In the genomic region with DNA sequence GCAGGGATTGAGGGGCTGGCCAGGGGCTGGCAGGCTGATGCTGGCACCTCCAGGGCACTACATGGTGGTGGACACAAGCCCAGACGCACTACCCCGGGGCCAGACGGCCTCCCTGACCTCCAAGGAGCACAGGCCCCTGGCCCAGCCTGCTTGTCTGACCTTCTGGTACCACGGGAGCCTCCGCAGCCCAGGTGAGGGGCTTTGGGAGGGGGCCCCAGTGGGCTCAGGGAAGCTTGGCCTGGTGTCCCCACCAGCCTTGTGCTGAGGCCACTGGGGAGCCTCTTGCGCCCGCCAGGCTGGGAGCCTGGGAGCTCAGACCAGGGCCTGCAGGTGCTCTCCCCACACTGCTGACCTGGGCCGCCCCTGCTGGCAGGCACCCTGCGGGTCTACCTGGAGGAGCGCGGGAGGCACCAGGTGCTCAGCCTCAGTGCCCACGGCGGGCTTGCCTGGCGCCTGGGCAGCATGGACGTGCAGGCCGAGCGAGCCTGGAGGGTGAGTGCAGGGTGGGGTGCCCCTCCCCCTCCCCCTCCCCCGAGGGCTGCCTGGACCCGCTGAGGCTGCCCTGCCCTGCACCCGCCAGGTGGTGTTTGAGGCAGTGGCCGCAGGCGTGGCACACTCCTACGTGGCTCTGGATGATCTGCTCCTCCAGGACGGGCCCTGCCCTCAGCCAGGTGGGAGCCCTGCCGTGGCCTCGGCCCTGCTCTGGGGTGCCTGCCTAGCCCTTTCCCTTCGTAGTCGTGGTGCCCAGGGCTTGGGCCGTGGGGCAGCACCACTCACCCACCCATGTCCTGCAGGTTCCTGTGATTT, we compare ENCODE assay signal across 14 cellular contexts. TPM values are rescaled to one million over a fixed set of nuclear protein-coding genes. Genes with fewer than 3 reads are reported as not detected.
DNase-seq lines count a peak whose midpoint lies in the region; ATAC-seq and TF ChIP-seq lines count a peak whose summit lies in the region.
"Had no signal": no experiment of that assay in that cellular context is flagged by ENCODE, and none has a peak within 500 bp of the region (broad histone marks: within the 10 kb centered on the region; RNA-seq: fewer than 3 reads in every experiment).

No MANE protein-coding gene starts in this region.

- POLR2A ChIA-PET in naive thymus-derived CD4-positive, alpha-beta T cell (lab: Charles Lee) = interaction anchor here (1.3 kb wide), 1 partner anchor 8 kb away, joined by 3 read pairs; no protein-coding TSS in a partner anchor

- no peak for TF ChIP-seq CTCF in gastroesophageal sphincter (IDR thresholded peaks at IDR 0.05)

- CTCF ChIA-PET in naive thymus-derived CD4-positive, alpha-beta T cell (lab: Charles Lee) = no interaction called here

- TF ChIP-seq EP300 in gastroesophageal sphincter (IDR thresholded peaks at IDR 0.05) = no peak

- intact Hi-C loops in sciatic nerve (cut with DNase I) = no loop called here
- intact Hi-C loops in naive thymus-derived CD4-positive, alpha-beta T cell (cut with micrococcal nuclease) = no loop called here

- H3K9me3 Mint-ChIP-seq in naive thymus-derived CD4-positive, alpha-beta T cell = no peaks in the 10 kb centered on the region
- H3K9me3 Mint-ChIP-seq: stimulated activated memory B cell treated with anti-CD40 and anti-IgM and Interleukin-4, amounts not matched to agents 10 μg/mL and 1 μg/mL and 100 μg/mL, for 72 hours had no signal

- H3K36me3 ChIP-seq in gastroesophageal sphincter = peaks cover 0 to 29% of the 10 kb centered on the region in 2 donors
- peaks cover 22% of the 10 kb centered on the region for H3K36me3 ChIP-seq in effector memory CD4-positive, alpha-beta T cell (ENCODE audit: control insufficient read depth, insufficient read depth, low read length)
- H3K36me3 ChIP-seq in naive thymus-derived CD4-positive, alpha-beta T cell (ENCODE audit: control insufficient read depth in 2 of 3, insufficient read depth in 3 of 3, low read length in 3 of 3) = peaks cover 4 to 24% (median 5%) of the 10 kb centered on the region in 3 experiments

- WGBS in gastroesophageal sphincter (ENCODE audit: low coverage in 1 of 2), 2 donors = 80 to 100% methylated on average over 1 of the region's 29 CpGs

- TF ChIP-seq POLR2A in gastroesophageal sphincter (IDR thresholded peaks at IDR 0.05) = no peak

- no peak overlapping the region for H3K4me3 Mint-ChIP-seq in naive thymus-derived CD4-positive, alpha-beta T cell
- H3K4me3 Mint-ChIP-seq: stimulated activated memory B cell treated with anti-CD40 and anti-IgM and Interleukin-4, amounts not matched to agents 10 μg/mL and 1 μg/mL and 100 μg/mL, for 72 hours had no signal

- H3K4me3 ChIP-seq in gastroesophageal sphincter = no peak overlapping the region
- no peak overlapping the region for H3K4me3 ChIP-seq in effector memory CD4-positive, alpha-beta T cell (ENCODE audit: insufficient read depth, low read depth, low read length, poor library complexity, severe bottlenecking)
- no peak overlapping the region for H3K4me3 ChIP-seq in naive thymus-derived CD4-positive, alpha-beta T cell (ENCODE audit: low read length)
- H3K4me3 ChIP-seq: SK-N-MC had no signal

- DNase-seq in activated effector memory CD4-positive, alpha-beta T cell treated with anti-CD3 and anti-CD28 coated beads, Interleukin-2, amount 50 U/mL, for 16 hours = peak; percentile 61
- DNase-seq in activated effector memory CD4-positive, alpha-beta T cell treated with Interleukin-2 at 50 U/mL for 16 hours = no peak
- peak; percentile 63 for DNase-seq in NCI-H69 (lab: John Stamatoyannopoulos, UW)
- peak; percentile 53 for DNase-seq in sciatic nerve (ENCODE audit: low spot score)
- DNase-seq in effector memory CD4-positive, alpha-beta T cell = no peak
- DNase-seq in naive thymus-derived CD4-positive, alpha-beta T cell = no peak
- DNase-seq: activated T-cell treated with anti-CD3 and anti-CD28 coated beads, Interleukin-2, amount 50 U/mL, for 48 hours; NCI-H1092 treated with DMSO at 0.1 percent for 48 hours; stimulated activated CD4-positive, alpha-beta T cell treated with anti-CD3 and anti-CD28 coated beads, Interleukin-2, amount 100 ng/mL, for 48 hours; WERI-Rb-1 had no signal

- H3K27me3 Mint-ChIP-seq in naive thymus-derived CD4-positive, alpha-beta T cell = no peaks in the 10 kb centered on the region
- H3K27me3 Mint-ChIP-seq: stimulated activated memory B cell treated with anti-CD40 and anti-IgM and Interleukin-4, amounts not matched to agents 10 μg/mL and 1 μg/mL and 100 μg/mL, for 72 hours had no signal

- peak overlapping the region in 1 of 4 donors; percentile 62 for H3K27ac ChIP-seq in gastroesophageal sphincter
- no peak overlapping the region for H3K27ac ChIP-seq in effector memory CD4-positive, alpha-beta T cell (ENCODE audit: insufficient read depth, low read length, poor library complexity, severe bottlenecking)
- no peak overlapping the region for H3K27ac ChIP-seq in naive thymus-derived CD4-positive, alpha-beta T cell (ENCODE audit: low read depth, low read length)
- H3K27ac ChIP-seq: SK-N-MC, WERI-Rb-1 had no signal

- H3K27ac Mint-ChIP-seq in naive thymus-derived CD4-positive, alpha-beta T cell = no peak overlapping the region
- H3K27ac Mint-ChIP-seq: stimulated activated memory B cell treated with anti-CD40 and anti-IgM and Interleukin-4, amounts not matched to agents 10 μg/mL and 1 μg/mL and 100 μg/mL, for 72 hours had no signal

- H3K4me1 Mint-ChIP-seq in naive thymus-derived CD4-positive, alpha-beta T cell = peaks cover 0 to 2% (median 0%) of the 10 kb centered on the region in 7 donors

- no peaks in the 10 kb centered on the region for H3K27me3 ChIP-seq in gastroesophageal sphincter
- no peaks in the 10 kb centered on the region for H3K27me3 ChIP-seq in effector memory CD4-positive, alpha-beta T cell (replicated peaks; ENCODE audit: control insufficient read depth, insufficient read depth, low read length, poor library complexity, severe bottlenecking)
- no peaks in the 10 kb centered on the region for H3K27me3 ChIP-seq in naive thymus-derived CD4-positive, alpha-beta T cell (ENCODE audit: control insufficient read depth in 2 of 2, insufficient read depth in 2 of 2, low read length in 2 of 2)

- H3K9me3 ChIP-seq in gastroesophageal sphincter = no peaks in the 10 kb centered on the region
- H3K9me3 ChIP-seq in effector memory CD4-positive, alpha-beta T cell (ENCODE audit: control insufficient read depth, low read length) = no peaks in the 10 kb centered on the region
- no peaks in the 10 kb centered on the region for H3K9me3 ChIP-seq in naive thymus-derived CD4-positive, alpha-beta T cell (ENCODE audit: control insufficient read depth in 2 of 3, low read length in 3 of 3)

- ATAC-seq in esophagus mucosa (peak; percentile 45), sciatic nerve (no peak), gastroesophageal sphincter (no peak)
- ATAC-seq in naive thymus-derived CD4-positive, alpha-beta T cell = no peak
- ATAC-seq: stimulated activated memory B cell treated with anti-CD40 and anti-IgM and Interleukin-4, amounts not matched to agents 10 μg/mL and 1 μg/mL and 100 μg/mL, for 72 hours had no signal

- no peaks in the 10 kb centered on the region for H3K36me3 Mint-ChIP-seq in naive thymus-derived CD4-positive, alpha-beta T cell

- H3K4me1 ChIP-seq in gastroesophageal sphincter = peaks cover 0 to 14% (median 4%) of the 10 kb centered on the region in 3 donors
- no peaks in the 10 kb centered on the region for H3K4me1 ChIP-seq in effector memory CD4-positive, alpha-beta T cell (ENCODE audit: control insufficient read depth, insufficient read depth, low read length, poor library complexity, severe bottlenecking)
- no peaks in the 10 kb centered on the region for H3K4me1 ChIP-seq in naive thymus-derived CD4-positive, alpha-beta T cell (ENCODE audit: control insufficient read depth in 2 of 2, insufficient read depth in 2 of 2, low read length in 2 of 2)

RNA-seq across cellular contexts. Expression of a gene that starts 5.7 kb away (rescaled TPM):
- 1.3 TPM for total RNA-seq in esophagus mucosa
- 3.0 TPM for total RNA-seq in sciatic nerve
- 1 to 10 TPM; 1.0 to 2.2 (median 1.8) TPM for total RNA-seq in gastroesophageal sphincter
- 10 to 100 TPM in 1 of 5 experiments, 1 to 10 TPM in 4; 3.7 to 27.7 (median 6.1) TPM for total RNA-seq in naive thymus-derived CD4-positive, alpha-beta T cell
- under 1 TPM in 1 of 2 donors, not detected in 1; 0.22 TPM for polyA plus RNA-seq in naive thymus-derived CD4-positive, alpha-beta T cell

RNA-seq across cellular contexts. Expression of a gene that starts 8.3 kb away (rescaled TPM):
- total RNA-seq in esophagus mucosa (296 TPM), sciatic nerve (201 TPM), gastroesophageal sphincter (100 to 1,000 TPM; 283 to 353 (median 323) TPM)
- 100 to 1,000 TPM; 224 to 369 (median 283) TPM for total RNA-seq in naive thymus-derived CD4-positive, alpha-beta T cell
- 100 to 1,000 TPM; 337 to 404 TPM for polyA plus RNA-seq in naive thymus-derived CD4-positive, alpha-beta T cell

RNA-seq across cellular contexts. Expression of a gene that starts 8.6 kb away (rescaled TPM):
- total RNA-seq in esophagus mucosa = 74.4 TPM
- 76.4 TPM for total RNA-seq in sciatic nerve
- 10 to 100 TPM; 33.7 to 63.5 (median 43.7) TPM for total RNA-seq in gastroesophageal sphincter
- total RNA-seq in naive thymus-derived CD4-positive, alpha-beta T cell = 100 to 1,000 TPM in 1 of 5 experiments, 10 to 100 TPM in 4; 17.7 to 167 (median 27.7) TPM
- 10 to 100 TPM; 57.0 to 75.7 TPM for polyA plus RNA-seq in naive thymus-derived CD4-positive, alpha-beta T cell

RNA-seq across cellular contexts. Expression of a gene that starts 15.5 kb away (rescaled TPM):
- total RNA-seq in esophagus mucosa = 1.1 TPM
- total RNA-seq in sciatic nerve = 3.1 TPM
- total RNA-seq in gastroesophageal sphincter = 10 to 100 TPM in 1 of 4 donors, 1 to 10 TPM in 3; 2.5 to 10.9 (median 5.7) TPM
- total RNA-seq in naive thymus-derived CD4-positive, alpha-beta T cell = 1 to 10 TPM in 3 of 5 experiments, under 1 TPM in 2; 0.81 to 7.5 (median 1.8) TPM
- under 1 TPM in 1 of 2 donors, not detected in 1; 0.04 TPM for polyA plus RNA-seq in naive thymus-derived CD4-positive, alpha-beta T cell

RNA-seq across cellular contexts. Expression of a gene that starts 28.5 kb away (rescaled TPM):
- total RNA-seq in esophagus mucosa (11.1 TPM), sciatic nerve (17.0 TPM), gastroesophageal sphincter (10 to 100 TPM in 2 of 4 donors, 1 to 10 TPM in 2; 3.8 to 17.1 (median 11.1) TPM)
- 10 to 100 TPM; 14.6 to 72.8 (median 29.6) TPM for total RNA-seq in naive thymus-derived CD4-positive, alpha-beta T cell
- polyA plus RNA-seq in naive thymus-derived CD4-positive, alpha-beta T cell = 10 to 100 TPM; 11.9 to 29.1 TPM

Comparison
In these comparisons a context has a peak if more than half of its experiments do, and no peak if none do; other contexts are left out.
1. DNase-seq: peak in activated effector memory CD4-positive, alpha-beta T cell treated with anti-CD3 and anti-CD28 coated beads, Interleukin-2, amount 50 U/mL, for 16 hours (single experiment), NCI-H69 (single experiment) and sciatic nerve (single experiment); none in activated effector memory CD4-positive, alpha-beta T cell treated with Interleukin-2 at 50 U/mL for 16 hours (single experiment), effector memory CD4-positive, alpha-beta T cell (0 of 3) and naive thymus-derived CD4-positive, alpha-beta T cell (0 of 9).